ENCODE assay signal across 24 cellular contexts in genomic region chr2:50975546-50975945, GRCh38. TPM values are rescaled to one million over a fixed set of nuclear protein-coding genes. Genes with fewer than 3 reads are reported as not detected.
"Had no signal": no experiment of that assay in that cellular context is flagged by ENCODE, and none has a peak within 500 bp of the region (broad histone marks: within the 10 kb centered on the region; RNA-seq: fewer than 3 reads in every experiment).

No MANE protein-coding gene starts in this region.

- H3K36me3 ChIP-seq: SJSA1 had no signal

- H3K9me3 ChIP-seq: SJSA1 had no signal

- H3K4me1 ChIP-seq: SJSA1 had no signal

- H3K27ac ChIP-seq: SJSA1, SK-N-MC had no signal

- DNase-seq: KBM-7, NCI-H1092, NCI-H1105 treated with DMSO at 0.1 percent for 48 hours, NCI-H1417 treated with DMSO at 0.1 percent for 48 hours, NCI-H146, NCI-H1694 treated with DMSO at 0.1 percent for 48 hours, NCI-H1930, NCI-H2081, NCI-H2107, NCI-H226, NCI-H446, NCI-H510A, NCI-H524 treated with DMSO at 0.1 percent for 48 hours, NCI-H69, NCI-H774, Right ventricle myocardium superior, RPMI8226, SIG-M5, SW 1271 had no signal

- H3K27me3 ChIP-seq: SJSA1 had no signal

- H3K4me3 ChIP-seq: SJSA1, SK-N-MC had no signal

RNA-seq across cellular contexts. Expression of gene NRXN1, which starts 56.4 kb away (rescaled TPM):
- total RNA-seq: HT-29, LHCN-M2, MCF 10A had no signal
